ENCODE assay signal across 8 cellular contexts in genomic region chr1:1399187-1399869, GRCh38. TPM values are rescaled to one million over a fixed set of nuclear protein-coding genes. Genes with fewer than 3 reads are reported as not detected.
DNase-seq lines count a peak whose midpoint lies in the region; ATAC-seq and TF ChIP-seq lines count a peak whose summit lies in the region.

Gene CCNL2, minus strand, starts transcription at chr1:1399335. Its CDS starts 29 bp downstream, at chr1:1399306.

- no peaks in the 10 kb centered on the region for H3K27me3 ChIP-seq in IMR-90 (ENCODE audit: control insufficient read depth, insufficient read depth, low read length)

- H4K91ac ChIP-seq in IMR-90 (ENCODE audit: insufficient read depth, low read depth, low read length), result peak within 1 kb of the TSS; percentile 86

- H3K9me3 ChIP-seq in IMR-90 (ENCODE audit: control insufficient read depth, insufficient read depth, low read length) (no peaks in the 10 kb centered on the region), OCI-LY7 (ENCODE audit: low read length) (no peaks in the 10 kb centered on the region), mucosa of descending colon (no peaks in the 10 kb centered on the region)

- H3K36me3 ChIP-seq in IMR-90 (ENCODE audit: control insufficient read depth, insufficient read depth, low read length) (peaks cover 48% of the 10 kb centered on the region), OCI-LY7 (ENCODE audit: insufficient read depth, low read length) (peaks cover 81% of the 10 kb centered on the region), mucosa of descending colon (ENCODE audit: low read depth) (peaks cover 4% of the 10 kb centered on the region)

- TF ChIP-seq RAD21 in IMR-90 (IDR thresholded peaks at IDR 0.05; ENCODE audit: low read length), result peak; percentile 22; the same call in 1 of the 2 replicates

- peak within 1 kb of the TSS; percentile 97 for H3K9ac ChIP-seq in IMR-90 (ENCODE audit: low read depth, low read length)

- H3K4me3 ChIP-seq in IMR-90 (ENCODE audit: insufficient read depth, low read depth, low read length) (peak within 1 kb of the TSS; percentile 97), OCI-LY7 (ENCODE audit: low read depth, low read length, poor library complexity, severe bottlenecking) (peak within 1 kb of the TSS; percentile 90), epithelial cell of esophagus (ENCODE audit: low read length) (peak within 1 kb of the TSS; percentile 97), mucosa of descending colon (peak within 1 kb of the TSS; percentile 94)

- H3K9me1 ChIP-seq in IMR-90 (ENCODE audit: insufficient read depth, low read length), result peaks cover 11% of the 10 kb centered on the region

- peak within 1 kb of the TSS; percentile 92 for H3K56ac ChIP-seq in IMR-90 (ENCODE audit: extremely low read depth, insufficient read depth, low read length)

- H2BK120ac ChIP-seq in IMR-90 (ENCODE audit: low read depth, low read length), result peak within 1 kb of the TSS; percentile 48

- H2AFZ ChIP-seq in IMR-90 (replicated peaks; ENCODE audit: low read length, poor library complexity) (peak within 1 kb of the TSS; percentile 94), OCI-LY7 (ENCODE audit: low read length) (no peak within 1 kb of the TSS)

- POLR2A ChIA-PET in IMR-90 (lab: Charles Lee; ENCODE audit: unreplicated experiment) (interaction anchor here (0.7 to 0.9 kb wide), 2 partner anchors 10 to 42 kb away, joined by 3 to 4 read pairs; no protein-coding TSS in a partner anchor), OCI-LY7 (lab: Charles Lee) (interaction anchor here (0.9 to 1.0 kb wide), 2 partner anchors 24 to 28 kb away, joined by 3 read pairs; no protein-coding TSS in a partner anchor)

- peak within 1 kb of the TSS; percentile 84 for H4K5ac ChIP-seq in IMR-90 (ENCODE audit: low read depth, low read length)

- peak; percentile 92 for DNase-seq in DMS114 treated with DMSO at 0.1 percent for 48 hours (lab: John Stamatoyannopoulos, UW; ENCODE audit: unreplicated experiment)
- DNase-seq in IMR-90, result peak; percentile 97
- peak; percentile 99 for DNase-seq in OCI-LY7 (ENCODE audit: low spot score)
- DNase-seq in activated T-cell treated with anti-CD3 and anti-CD28 coated beads for 24 hours (ENCODE audit: low read depth), result peak; percentile 99
- peak; percentile 99 for DNase-seq in epithelial cell of esophagus (ENCODE audit: low read depth)
- peak; percentile 99 to 100 (median 99) for DNase-seq in mucosa of descending colon
- DNase-seq in stimulated activated CD8-positive, alpha-beta memory T cell treated with anti-CD3 and anti-CD28 coated beads, Interleukin-4, amount 100 ng/mL, for 24 hours (ENCODE audit: low read depth), result peak; percentile 99

- peak within 1 kb of the TSS; percentile 99 for H3K14ac ChIP-seq in IMR-90 (replicated peaks; ENCODE audit: low read depth, low read length)

- H3K27ac ChIP-seq in IMR-90 (ENCODE audit: insufficient read depth, low read length) (peak within 1 kb of the TSS; percentile 96), OCI-LY7 (ENCODE audit: low read depth, low read length, poor library complexity, severe bottlenecking) (peak within 1 kb of the TSS; percentile 54)

- peak within 1 kb of the TSS; percentile 98 for H3K23ac ChIP-seq in IMR-90 (ENCODE audit: low read depth, low read length)

- BruUV-seq in IMR-90 (replicated peaks; lab: Mats Ljungman, UMichigan), result no TSS peak
- no TSS peak for BruUV-seq in OCI-LY7 (replicated peaks; lab: Mats Ljungman, UMichigan)

- ATAC-seq in GM21528 (IDR thresholded peaks at IDR 0.05; ENCODE audit: low FRiP score, unreplicated experiment) (peak; percentile 86), IMR-90 (ENCODE audit: low read depth) (peak; percentile 96), mucosa of descending colon (peak; percentile 97)

- peak within 1 kb of the TSS; percentile 88 for H2BK5ac ChIP-seq in IMR-90 (ENCODE audit: low read depth, low read length, poor library complexity, severe bottlenecking)

- H2AK9ac ChIP-seq in IMR-90 (replicated peaks; ENCODE audit: low read depth, low read length, poor library complexity), result peak within 1 kb of the TSS; percentile 99

- peak within 1 kb of the TSS; percentile 97 for H2AK5ac ChIP-seq in IMR-90 (ENCODE audit: low read depth, low read length)

- peaks cover 31% of the 10 kb centered on the region; the same call in 1 of the 2 replicates for H4K20me1 ChIP-seq in IMR-90 (ENCODE audit: insufficient read depth, low read length)
- H4K20me1 ChIP-seq in OCI-LY7 (ENCODE audit: insufficient read depth, low read length), result no peaks in the 10 kb centered on the region

- H2BK15ac ChIP-seq in IMR-90 (ENCODE audit: low read depth, low read length), result no peak within 1 kb of the TSS

- peaks cover 12% of the 10 kb centered on the region for H3K4me1 ChIP-seq in IMR-90 (ENCODE audit: control insufficient read depth, insufficient read depth, low read length)
- H3K4me1 ChIP-seq in OCI-LY7 (ENCODE audit: insufficient read depth, low read length, poor library complexity, severe bottlenecking), result peaks cover 29% of the 10 kb centered on the region
- peaks cover 17% of the 10 kb centered on the region for H3K4me1 ChIP-seq in mucosa of descending colon (ENCODE audit: low read depth)

- intact Hi-C loops in IMR-90 (cut with micrococcal nuclease) (loop anchor here (2.0 kb wide), 2 partner anchors 51 to 71 kb away; partner anchors contain the start of genes ATAD3B and DVL1), OCI-LY7 (cut with micrococcal nuclease; ENCODE audit: unreplicated experiment) (loop anchor here (1.0 kb wide), 1 partner anchor 24 kb away; the partner anchor contains the start of gene AURKAIP1), mucosa of descending colon (cut with DNase I, micrococcal nuclease) (no loop called here)

- dilution Hi-C loops in IMR-90 (cut with HindIII; ENCODE audit: low sequenced_read_pairs, unreplicated experiment), result no loop called here

- H4K8ac ChIP-seq in IMR-90 (ENCODE audit: low read depth in 2 of 2, low read length in 2 of 2), result peak within 1 kb of the TSS; percentile 83 to 99

- peak within 1 kb of the TSS; percentile 96 for H3K4ac ChIP-seq in IMR-90 (ENCODE audit: low read depth, low read length)

- peaks cover 58% of the 10 kb centered on the region for H3K79me2 ChIP-seq in OCI-LY7 (ENCODE audit: insufficient read depth, low read depth, low read length)

- 1% methylated on average over 38 of the region's 86 CpGs; no CpG with 5 or more reads in 1 of the 2 experiments for WGBS in IMR-90 (ENCODE audit: extremely low coverage in 2 of 2, insufficient read length in 1 of 2), 2 experiments

- H2BK20ac ChIP-seq in IMR-90 (ENCODE audit: low read depth, low read length), result no peak within 1 kb of the TSS

- TF ChIP-seq POLR2A in IMR-90 (IDR thresholded peaks at IDR 0.05; ENCODE audit: low read depth, low read length), result peak; percentile 51

- TF ChIP-seq CTCF in IMR-90 (conservative IDR thresholded peaks at IDR 0.05; ENCODE audit: low read depth, low read length) (peak; percentile 55), OCI-LY7 (conservative IDR thresholded peaks at IDR 0.05; ENCODE audit: low read length) (peak; percentile 42; the same call in 1 of the 2 replicates), epithelial cell of esophagus (IDR thresholded peaks at IDR 0.05; ENCODE audit: insufficient read depth, low read depth, low read length, missing control alignments) (peak; percentile 51), mucosa of descending colon (IDR thresholded peaks at IDR 0.05) (peak; percentile 82)

- H3K9me2 ChIP-seq in OCI-LY7 (ENCODE audit: insufficient read depth, low read length), result no peaks in the 10 kb centered on the region

- CTCF ChIA-PET in IMR-90 (lab: Yijun Ruan, JAX) (interaction anchor here (0.7 to 1.0 kb wide), 2 partner anchors 11 to 24 kb away, joined by 3 to 4 read pairs; no protein-coding TSS in a partner anchor), OCI-LY7 (lab: Charles Lee; ENCODE audit: unreplicated experiment) (interaction anchor here (0.7 to 0.9 kb wide), 2 partner anchors 8 to 21 kb away, joined by 3 read pairs; no protein-coding TSS in a partner anchor)

- H3K4me2 ChIP-seq in IMR-90 (ENCODE audit: low read depth, low read length), result peak within 1 kb of the TSS; percentile 93
- H3K4me2 ChIP-seq in OCI-LY7 (ENCODE audit: low read length), result peak within 1 kb of the TSS; percentile 95

- in situ Hi-C loops in IMR-90 (cut with MboI; ENCODE audit: low sequenced_read_pairs), result no loop called here

- peak within 1 kb of the TSS; percentile 23; the same call in 1 of the 2 replicates for H3K18ac ChIP-seq in IMR-90 (ENCODE audit: low read depth, low read length)

- H3K79me1 ChIP-seq in IMR-90 (ENCODE audit: low read depth in 1 of 2, low read length in 2 of 2), result peaks cover 21 to 61% of the 10 kb centered on the region in 2 experiments

TF ChIP-seq in IMR-90, 13 proteins besides CTCF, POLR2A, EP300 and RAD21 (continues in another document):
- TF ChIP-seq SMC3 (IDR thresholded peaks at IDR 0.05; ENCODE audit: low read depth, low read length) (no peak), BHLHE40 (IDR thresholded peaks at IDR 0.05; ENCODE audit: low read depth, low read length) (no peak; the same call in 1 of the 2 replicates), MAZ (IDR thresholded peaks at IDR 0.05; ENCODE audit: borderline replicate concordance, low read depth, low read length) (peak; percentile 85; the same call in 1 of the 2 replicates), MXI1 (IDR thresholded peaks at IDR 0.05; ENCODE audit: borderline replicate concordance, low read depth, low read length) (peak; percentile 89), FOS (IDR thresholded peaks at IDR 0.05; ENCODE audit: low read depth, low read length) (peak; percentile 93), MAFK (IDR thresholded peaks at IDR 0.05; ENCODE audit: low read depth, low read length) (no peak), ELK1 (IDR thresholded peaks at IDR 0.05; ENCODE audit: borderline replicate concordance, low read depth, low read length) (no peak), CHD1 (IDR thresholded peaks at IDR 0.05; ENCODE audit: low read depth, low read length) (no peak), RFX5 (IDR thresholded peaks at IDR 0.05; ENCODE audit: low read depth, low read length) (no peak)

RNA-seq across cellular contexts. Expression of gene CCNL2, which starts in this region (rescaled TPM):
- total RNA-seq in IMR-90 (2012; rRNA removed), result 53.9 and 61.1 TPM in 2 replicates
- polyA plus RNA-seq in IMR-90 (2012; rRNA removed), result 209 and 239 TPM in 2 replicates
- polyA plus RNA-seq in IMR-90 (2012; cell fraction: cytosol; rRNA removed), result 37.1 and 43.3 TPM in 2 replicates
- 2,162 and 3,411 TPM in 2 replicates for polyA plus RNA-seq in IMR-90 (2012; cell fraction: nucleus; rRNA removed; ENCODE audit: low replicate concordance)
- 297 and 307 TPM in 2 replicates for total RNA-seq in OCI-LY7 (2014; rRNA removed; shearing (Covaris generic))
- total RNA-seq in OCI-LY7 (2022), result 213 and 238 TPM in 2 replicates
- total RNA-seq in mucosa of descending colon, result 100 to 1,000 TPM; 123 to 172 (median 151) TPM

Comparison
In these comparisons a context has a peak if more than half of its experiments do, and no peak if none do; other contexts are left out.
1. Peak in every context shown above with its lines: DNase-seq, ATAC-seq, H3K4me3 ChIP-seq and H3K27ac ChIP-seq.
2. intact Hi-C loops: an anchor here in IMR-90 (2.0 kb wide) and OCI-LY7 (1.0 kb wide); none called in mucosa of descending colon.